ENCODE assay signal across 11 cellular contexts in genomic region chr17:40479754-40480480, GRCh38. TPM values are rescaled to one million over a fixed set of nuclear protein-coding genes. Genes with fewer than 3 reads are reported as not detected.
DNase-seq lines count a peak whose midpoint lies in the region; ATAC-seq, FAIRE-seq and TF ChIP-seq lines count a peak whose summit lies in the region.
"Had no signal": no experiment of that assay in that cellular context is flagged by ENCODE, and none has a peak within 500 bp of the region (broad histone marks: within the 10 kb centered on the region; RNA-seq: fewer than 3 reads in every experiment).

No MANE protein-coding gene starts in this region.

- peak; percentile 17 to 34 for DNase-seq in AML-193 (lab: John Stamatoyannopoulos, UW)
- no peak for DNase-seq in HCT116 (ENCODE audit: low read depth, low spot score)
- DNase-seq in activated B cell treated with CpG ODN at 0.5 μM for 24 hours = no peak
- no peak for DNase-seq in keratinocyte (ENCODE audit: low read depth, low spot score)
- DNase-seq in nephron progenitor cell = no peak
- no peak for DNase-seq in activated CD8-positive, alpha-beta memory T cell treated with anti-CD3 and anti-CD28 coated beads, Interleukin-2, amount 50 U/mL, for 48 hours
- no peak for DNase-seq in stimulated activated CD4-positive, alpha-beta T cell treated with anti-CD3 and anti-CD28 coated beads, Interleukin-12 subunit alpha, Interleukin-12 subunit beta, amount 100 ng/mL, for 4 hours
- DNase-seq: NCI-H2107, SHP77 had no signal

- dilution Hi-C loops in keratinocyte (cut with MboI; ENCODE audit: extremely low pct_ligation_motif_present, low sequenced_read_pairs) = no loop called here

- no peak overlapping the region for H3K9ac ChIP-seq in HCT116 (ENCODE audit: low read length)
- no peak overlapping the region for H3K9ac ChIP-seq in keratinocyte (ENCODE audit: control insufficient read depth, extremely low read depth, insufficient read depth, low read length)

- H3K27ac Mint-ChIP-seq in activated B cell treated with CpG ODN at 0.5 μM for 24 hours (peak overlapping the region; percentile 72), nephron progenitor cell (no peak overlapping the region)

- POLR2A ChIA-PET in HCT116 (lab: Charles Lee) = no interaction called here
- POLR2A ChIA-PET in activated B cell treated with CpG ODN at 0.5 μM for 24 hours (lab: Charles Lee) = interaction anchor here (0.6 to 1.9 kb wide), 12 partner anchors 17 to 1183 kb away, joined by 3 to 11 read pairs (median 4); no protein-coding TSS in a partner anchor

- no peak overlapping the region for H2AFZ ChIP-seq in HCT116 (ENCODE audit: low read depth, low read length, poor library complexity, severe bottlenecking)
- H2AFZ ChIP-seq in keratinocyte (ENCODE audit: control insufficient read depth, low read length) = no peak overlapping the region

- no peaks in the 10 kb centered on the region for H3K9me2 ChIP-seq in HCT116 (ENCODE audit: insufficient read depth)

- peaks cover 57% of the 10 kb centered on the region for H3K4me1 Mint-ChIP-seq in activated B cell treated with CpG ODN at 0.5 μM for 24 hours
- peaks cover 54% of the 10 kb centered on the region for H3K4me1 Mint-ChIP-seq in nephron progenitor cell

- H3K36me3 Mint-ChIP-seq in activated B cell treated with CpG ODN at 0.5 μM for 24 hours (ENCODE audit: low read depth) (no peaks in the 10 kb centered on the region), nephron progenitor cell (ENCODE audit: low read depth) (no peaks in the 10 kb centered on the region)

- TF ChIP-seq POLR2A in HCT116 (IDR thresholded peaks at IDR 0.05; ENCODE audit: borderline replicate concordance, extremely low read depth, insufficient read depth, insufficient read length) = no peak

- H3K4me2 ChIP-seq in HCT116 (ENCODE audit: low read length) = peak overlapping the region; percentile 51
- H3K4me2 ChIP-seq in keratinocyte (ENCODE audit: control insufficient read depth, extremely low read depth, insufficient read depth, low read depth, low read length) = no peak overlapping the region

- H3K36me3 ChIP-seq in HCT116 (ENCODE audit: control insufficient read depth in 1 of 2, insufficient read depth in 2 of 2, low read length in 2 of 2) (peaks cover 4 to 9% of the 10 kb centered on the region in 2 experiments; a peak in 2 of 4 replicates), keratinocyte (ENCODE audit: control insufficient read depth in 2 of 2, extremely low read depth in 1 of 2, insufficient read depth in 2 of 2, low read length in 2 of 2) (peaks cover 46 to 78% of the 10 kb centered on the region in 2 experiments)

- no TSS peak for BruUV-seq in HCT116 (replicated peaks; lab: Mats Ljungman, UMichigan)

- H3K27me3 Mint-ChIP-seq in activated B cell treated with CpG ODN at 0.5 μM for 24 hours = no peaks in the 10 kb centered on the region
- peaks cover 3% of the 10 kb centered on the region for H3K27me3 Mint-ChIP-seq in nephron progenitor cell (ENCODE audit: low read depth, poor library complexity)

- H3K4me1 ChIP-seq in HCT116 (ENCODE audit: control insufficient read depth in 1 of 2, insufficient read depth in 2 of 2, low read length in 2 of 2) = peaks cover 43 to 81% of the 10 kb centered on the region in 2 experiments
- peaks cover 27% of the 10 kb centered on the region for H3K4me1 ChIP-seq in keratinocyte (ENCODE audit: control insufficient read depth, extremely low read depth, insufficient read depth, low read length)

- H3K27ac ChIP-seq in HCT116 (ENCODE audit: low read depth, low read length) (peak overlapping the region; percentile 16; the same call in 1 of the 2 replicates), keratinocyte (ENCODE audit: control insufficient read depth, insufficient read depth, low read length) (peak overlapping the region; percentile 79)
- H3K27ac ChIP-seq: HL-60 had no signal

- intact Hi-C loops in HCT116 (cut with micrococcal nuclease) = no loop called here
- intact Hi-C loops in activated B cell treated with CpG ODN at 0.5 μM for 24 hours (cut with micrococcal nuclease) = loop anchor here (2.0 to 5.0 kb wide), 3 partner anchors 37 to 53 kb away; partner anchors contain the start of gene IGFBP4

- H3K9me3 ChIP-seq in HCT116 (ENCODE audit: control insufficient read depth in 1 of 2, insufficient read depth in 1 of 2, low read depth in 1 of 2, low read length in 2 of 2) (no peaks in the 10 kb centered on the region), keratinocyte (ENCODE audit: control insufficient read depth, low read depth, low read length) (no peaks in the 10 kb centered on the region)

- TF ChIP-seq CTCF in HCT116 (IDR thresholded peaks at IDR 0.05 in 2 of 3, conservative IDR thresholded peaks at IDR 0.05 in 1 of 3; ENCODE audit: borderline replicate concordance in 1 of 3, insufficient read depth in 1 of 3, low read depth in 2 of 3, low read length in 2 of 3) = no peak
- TF ChIP-seq CTCF in activated B cell treated with CpG ODN at 0.5 μM for 24 hours (IDR thresholded peaks at IDR 0.05) = no peak
- no peak for TF ChIP-seq CTCF in keratinocyte (optimal IDR thresholded peaks at IDR 0.05 in 1 of 3, IDR thresholded peaks at IDR 0.05 in 1 of 3, conservative IDR thresholded peaks at IDR 0.05 in 1 of 3; ENCODE audit: extremely low read depth in 1 of 3, insufficient read depth in 2 of 3, low read length in 3 of 3)
- no peak for TF ChIP-seq CTCF in nephron progenitor cell (IDR thresholded peaks at IDR 0.05)

- RAD21 ChIA-PET in HCT116 (lab: Charles Lee; ENCODE audit: low non-redundant PET in 1 of 2, low total read pairs in 2 of 2, uncharacterized antibody in 2 of 2, unreplicated experiment in 2 of 2) = interaction anchor here in 1 of 2 experiments (0.5 kb wide), 1 partner anchor 1191 kb away, joined by 5 read pairs; no protein-coding TSS in a partner anchor

- H3K4me3 Mint-ChIP-seq in activated B cell treated with CpG ODN at 0.5 μM for 24 hours (peak overlapping the region; percentile 11), nephron progenitor cell (no peak overlapping the region)

- no peak for FAIRE-seq in keratinocyte (lab: Jason Lieb, UNC)

- H3K27me3 ChIP-seq in HCT116 (ENCODE audit: insufficient read depth, low read length) = no peaks in the 10 kb centered on the region
- no peaks in the 10 kb centered on the region for H3K27me3 ChIP-seq in keratinocyte (ENCODE audit: control insufficient read depth, extremely low read depth, insufficient read depth, low read length)

- CTCF ChIA-PET in HCT116 (lab: Charles Lee) (no interaction called here), activated B cell treated with CpG ODN at 0.5 μM for 24 hours (lab: Charles Lee) (interaction anchor here (1.2 to 2.7 kb wide), 2 partner anchors 53 to 62 kb away, joined by 4 to 16 read pairs; partner anchors contain the start of gene TOP2A)

- H4K20me1 ChIP-seq in HCT116 (ENCODE audit: insufficient read depth) (no peaks in the 10 kb centered on the region), keratinocyte (ENCODE audit: control insufficient read depth, extremely low read depth, insufficient read depth, low read length) (peaks cover 76% of the 10 kb centered on the region)

- TF ChIP-seq RAD21 in HCT116 (IDR thresholded peaks at IDR 0.05; ENCODE audit: low read depth) = no peak

- no peaks in the 10 kb centered on the region for H3K79me2 ChIP-seq in HCT116 (ENCODE audit: insufficient read depth, low read length)
- H3K79me2 ChIP-seq in keratinocyte (ENCODE audit: control insufficient read depth, insufficient read depth, low read length) = no peaks in the 10 kb centered on the region

- H3K9me1 ChIP-seq in keratinocyte (ENCODE audit: control insufficient read depth, extremely low read depth, insufficient read depth, low read length) = peaks cover 3% of the 10 kb centered on the region

- ATAC-seq in HCT116 (no peak), activated B cell treated with CpG ODN at 0.5 μM for 24 hours (ENCODE audit: low read depth) (peak; percentile 30), GM19395 (IDR thresholded peaks at IDR 0.05; ENCODE audit: unreplicated experiment) (no peak)

- H3K4me3 ChIP-seq in HCT116 (replicated peaks in 1 of 2; ENCODE audit: low read depth in 1 of 2, low read length in 2 of 2) = no peak overlapping the region
- no peak overlapping the region for H3K4me3 ChIP-seq in keratinocyte (ENCODE audit: control insufficient read depth in 2 of 3, extremely low read depth in 1 of 3, insufficient read depth in 2 of 3, low read depth in 1 of 3, low read length in 3 of 3)

- no peaks in the 10 kb centered on the region for H3K9me3 Mint-ChIP-seq in activated B cell treated with CpG ODN at 0.5 μM for 24 hours
- no peaks in the 10 kb centered on the region for H3K9me3 Mint-ChIP-seq in nephron progenitor cell

TF ChIP-seq in HCT116, 20 proteins besides CTCF, POLR2A, EP300 and RAD21 (continues in another document):
- TF ChIP-seq JUND (IDR thresholded peaks at IDR 0.05) (no peak), POLR2AphosphoS5 (IDR thresholded peaks at IDR 0.05; ENCODE audit: low read depth, low read length) (no peak), SP1 (IDR thresholded peaks at IDR 0.05; ENCODE audit: low read depth) (no peak), CEBPB (IDR thresholded peaks at IDR 0.05; ENCODE audit: low read depth) (no peak), ATF3 (IDR thresholded peaks at IDR 0.05) (no peak)

RNA-seq across cellular contexts. Expression of gene TNS4, which starts 21.5 kb away (rescaled TPM):
- total RNA-seq in HCT116 (2021; ENCODE audit: unreplicated experiment) (36.6 TPM), activated B cell treated with CpG ODN at 0.5 μM for 24 hours (0.18 TPM in 1 of 2 replicates, not detected in the other)
- 7.4 and 9.3 TPM in 2 replicates for polyA plus RNA-seq in HCT116 (2012)
- polyA plus RNA-seq in keratinocyte = 129 to 171 TPM (median 160 TPM) in 3 replicates
- polyA plus RNA-seq in keratinocyte (2011; ENCODE audit: low read depth) = 182 TPM
- 162 and 255 TPM in 2 replicates for polyA plus RNA-seq in keratinocyte (2011; cell fraction: cytosol; rRNA removed)
- polyA plus RNA-seq in keratinocyte (2011; cell fraction: nucleus; rRNA removed) = 758 and 1,104 TPM in 2 replicates
- 221 and 630 TPM in 2 replicates for polyA plus RNA-seq in keratinocyte (2012; ENCODE audit: low replicate concordance)
- 229 to 1,669 TPM (median 398 TPM) in 3 replicates for polyA minus RNA-seq in keratinocyte
- 367 TPM for polyA minus RNA-seq in keratinocyte (2011; cell fraction: cytosol; rRNA and poly(A)+ RNA removed)
- 523 and 706 TPM in 2 replicates for polyA minus RNA-seq in keratinocyte (2011; cell fraction: nucleus; rRNA and poly(A)+ RNA removed)

RNA-seq across cellular contexts. Expression of gene IGFBP4, which starts 36.7 kb away (rescaled TPM):
- total RNA-seq in HCT116 (2021; ENCODE audit: unreplicated experiment) = 2.0 TPM
- 0.34 TPM in 1 of 2 replicates, not detected in the other for polyA plus RNA-seq in HCT116 (2012)
- 17.2 and 18.0 TPM in 2 replicates for total RNA-seq in activated B cell treated with CpG ODN at 0.5 μM for 24 hours
- polyA plus RNA-seq in keratinocyte = 6.0 to 13.8 TPM (median 6.8 TPM) in 3 replicates
- 0.44 TPM for polyA plus RNA-seq in keratinocyte (2011; ENCODE audit: low read depth)
- polyA plus RNA-seq in keratinocyte (2011; cell fraction: cytosol; rRNA removed) = 9.2 and 12.4 TPM in 2 replicates
- 6.5 and 10.0 TPM in 2 replicates for polyA plus RNA-seq in keratinocyte (2011; cell fraction: nucleus; rRNA removed)
- polyA plus RNA-seq in keratinocyte (2012; ENCODE audit: low replicate concordance) = 5.1 and 17.9 TPM in 2 replicates
- 6.8 to 30.7 TPM (median 7.6 TPM) in 3 replicates for polyA minus RNA-seq in keratinocyte
- 15.9 TPM for polyA minus RNA-seq in keratinocyte (2011; cell fraction: cytosol; rRNA and poly(A)+ RNA removed)
- 3.8 and 6.0 TPM in 2 replicates for polyA minus RNA-seq in keratinocyte (2011; cell fraction: nucleus; rRNA and poly(A)+ RNA removed)

Comparison
In these comparisons a context has a peak if more than half of its experiments do, and no peak if none do; other contexts are left out.
1. DNase-seq: peak in AML-193 (2 of 2); none in HCT116 (single experiment), activated B cell treated with CpG ODN at 0.5 μM for 24 hours (single experiment), keratinocyte (single experiment), nephron progenitor cell (single experiment), activated CD8-positive, alpha-beta memory T cell treated with anti-CD3 and anti-CD28 coated beads, Interleukin-2, amount 50 U/mL, for 48 hours (single experiment) and stimulated activated CD4-positive, alpha-beta T cell treated with anti-CD3 and anti-CD28 coated beads, Interleukin-12 subunit alpha, Interleukin-12 subunit beta, amount 100 ng/mL, for 4 hours (single experiment).
2. RNA of gene TNS4, which starts 21.5 kb away (total RNA-seq): 36.6 TPM in HCT116 (single experiment); 0.18 TPM in activated B cell treated with CpG ODN at 0.5 μM for 24 hours; every median in the first group is over 10 times any median in the second.